ENCODE assay signal across 24 cellular contexts in genomic region chr12:125775507-125775906, GRCh38.
"Had no signal": no experiment of that assay in that cellular context is flagged by ENCODE, and none has a peak within 500 bp of the region (broad histone marks: within the 10 kb centered on the region; RNA-seq: fewer than 3 reads in every experiment).

No MANE protein-coding gene starts in this region.

- FAIRE-seq: endothelial cell of umbilical vein, islet of Langerhans, keratinocyte had no signal

- DNase-seq: dermis blood vessel endothelial cell; dorsolateral prefrontal cortex; effector CD4-positive, alpha-beta T cell; effector memory CD4-positive, alpha-beta T cell; foreskin fibroblast; foreskin melanocyte; gastrocnemius medialis; glutamatergic neuron; head of caudate nucleus; heart right ventricle; hippocampal formation; left cardiac atrium; left lung; left ventricle myocardium superior; lower lobe of right lung; mesenchymal stem cell; mucosa of descending colon; naive B cell; naive thymus-derived CD8-positive, alpha-beta T cell had no signal

- H3K36me3 ChIP-seq: esophagus muscularis mucosa, gastrocnemius medialis, heart right ventricle, left lung, lower lobe of right lung had no signal

- H3K9me3 ChIP-seq: gastrocnemius medialis, left lung, lower lobe of right lung had no signal

- ATAC-seq: gastrocnemius medialis; heart right ventricle; left cardiac atrium; left lung; left ventricle myocardium superior; lower lobe of right lung; mucosa of descending colon; naive thymus-derived CD8-positive, alpha-beta T cell had no signal

- H3K4me1 ChIP-seq: esophagus muscularis mucosa, gastrocnemius medialis, heart right ventricle, left lung, lower lobe of right lung had no signal

- H3K27ac ChIP-seq: coronary artery, dorsolateral prefrontal cortex, esophagus muscularis mucosa, gastrocnemius medialis, heart right ventricle, left lung, lower lobe of right lung had no signal

- H3K27me3 ChIP-seq: esophagus muscularis mucosa, gastrocnemius medialis, left lung had no signal

- H3K4me3 ChIP-seq: coronary artery, dorsolateral prefrontal cortex, esophagus muscularis mucosa, gastrocnemius medialis, heart right ventricle, left lung, lower lobe of right lung, mucosa of descending colon had no signal
